In the genomic region with DNA sequence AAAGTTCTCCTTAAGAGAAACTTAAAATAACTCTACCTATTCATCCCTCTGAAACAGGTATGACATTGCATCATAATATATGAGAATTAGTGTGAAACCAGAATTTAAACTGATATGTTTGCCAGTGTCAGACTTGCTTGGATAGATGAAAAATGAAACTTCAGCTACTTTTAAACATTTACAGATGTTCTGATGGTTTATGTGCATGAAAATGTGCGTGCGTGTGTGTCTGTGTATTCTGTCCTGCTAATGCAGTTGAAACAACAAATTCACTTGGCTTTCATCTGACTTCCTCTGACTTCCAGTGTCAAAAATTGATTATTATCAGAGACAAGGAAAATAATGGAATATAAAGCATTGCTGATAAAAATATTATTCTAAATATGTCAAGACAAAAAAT, we compare ENCODE assay signal across 17 cellular contexts.
"Had no signal": no experiment of that assay in that cellular context is flagged by ENCODE, and none has a peak within 500 bp of the region (broad histone marks: within the 10 kb centered on the region; RNA-seq: fewer than 3 reads in every experiment).

No MANE protein-coding gene starts in this region.

- DNase-seq: KBM-7, MV-4-11, NCI-H1048, NCI-H1105, NCI-H1417, NCI-H1436 treated with DMSO at 0.1 percent for 48 hours, NCI-H1694, NCI-H187 treated with DMSO at 0.1 percent for 48 hours, NCI-H2029 treated with DMSO at 0.1 percent for 48 hours, NCI-H2171 treated with DMSO at 0.1 percent for 48 hours, NCI-H345, NCI-H446 treated with DMSO at 0.1 percent for 48 hours, NCI-H510A treated with DMSO at 0.1 percent for 48 hours, NCI-H526, NCI-H748 treated with DMSO at 0.1 percent for 48 hours, SHP77 had no signal

- H3K27ac ChIP-seq: RWPE1 had no signal
